ENCODE assay signal across 8 cellular contexts in the genomic region with DNA sequence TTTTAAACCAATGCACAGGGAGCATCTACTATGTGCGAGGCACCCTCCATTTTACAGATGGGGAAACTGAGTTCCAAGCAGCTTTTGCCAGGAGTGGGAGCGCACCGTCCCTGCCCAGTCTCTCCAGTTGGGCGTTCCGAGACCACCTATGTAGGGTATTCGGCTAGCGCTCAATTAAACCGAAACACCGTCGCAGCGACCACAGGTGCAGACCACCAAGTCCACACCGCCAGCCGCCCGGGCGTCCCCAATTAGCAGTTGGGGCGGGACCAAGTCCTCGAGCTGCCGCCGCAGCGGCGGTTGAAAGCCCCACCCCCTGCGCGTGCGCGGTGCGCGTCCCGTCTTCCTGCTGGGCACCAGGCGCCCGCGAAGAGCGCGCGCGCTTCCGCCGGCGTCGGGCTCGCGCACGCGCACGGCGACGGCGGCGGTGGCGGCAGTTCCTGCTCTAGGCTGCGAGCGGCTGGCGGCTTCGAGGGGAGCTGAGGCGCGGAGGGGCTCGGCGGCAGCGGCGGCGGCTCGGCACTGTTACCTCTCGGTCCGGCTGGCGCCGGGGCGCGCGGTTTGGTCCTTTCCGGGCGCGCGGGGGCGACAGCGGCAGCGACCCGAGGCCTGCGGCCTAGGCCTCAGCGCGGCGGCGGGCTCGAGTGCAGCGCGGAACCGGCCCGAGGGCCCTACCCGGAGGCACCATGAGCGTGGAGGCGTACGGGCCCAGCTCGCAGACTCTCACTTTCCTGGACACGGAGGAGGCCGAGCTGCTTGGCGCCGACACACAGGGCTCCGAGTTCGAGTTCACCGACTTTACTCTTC. TPM values are rescaled to one million over a fixed set of nuclear protein-coding genes. Genes with fewer than 3 reads are reported as not detected.
DNase-seq lines count a peak whose midpoint lies in the region; ATAC-seq, FAIRE-seq and TF ChIP-seq lines count a peak whose summit lies in the region.

A gene (plus strand): TSS at position 436 of the 807 bp plus-strand sequence. CDS start 251 bp downstream, at position 687.

- H3K4me3 ChIP-seq in IMR-90 (ENCODE audit: insufficient read depth, low read depth, low read length) = peak within 1 kb of the TSS; percentile 80
- H3K4me3 ChIP-seq in OCI-LY7 (ENCODE audit: low read depth, low read length, poor library complexity, severe bottlenecking) = peak within 1 kb of the TSS; percentile 94
- peak within 1 kb of the TSS; percentile 72 to 86 for H3K4me3 ChIP-seq in mucosa of rectum (ENCODE audit: low read length in 2 of 2)

- H4K91ac ChIP-seq in IMR-90 (ENCODE audit: insufficient read depth, low read depth, low read length) = peak within 1 kb of the TSS; percentile 46

- H4K20me1 ChIP-seq in IMR-90 (ENCODE audit: insufficient read depth, low read length) (peaks cover 49% of the 10 kb centered on the region), OCI-LY7 (ENCODE audit: insufficient read depth, low read length) (peaks cover 34% of the 10 kb centered on the region)

- H3K4me2 ChIP-seq in IMR-90 (ENCODE audit: low read depth, low read length) (peak within 1 kb of the TSS; percentile 96), OCI-LY7 (ENCODE audit: low read length) (peak within 1 kb of the TSS; percentile 99)

- H3K14ac ChIP-seq in IMR-90 (replicated peaks; ENCODE audit: low read depth, low read length) = peak within 1 kb of the TSS; percentile 94

- no peak for FAIRE-seq in D721Med (lab: Jason Lieb, UNC)

- H3K79me2 ChIP-seq in OCI-LY7 (ENCODE audit: insufficient read depth, low read depth, low read length) = peaks cover 45% of the 10 kb centered on the region

- H3K9me1 ChIP-seq in IMR-90 (ENCODE audit: insufficient read depth, low read length) = peaks cover 13% of the 10 kb centered on the region

- peak within 1 kb of the TSS; percentile 39 for H3K56ac ChIP-seq in IMR-90 (ENCODE audit: extremely low read depth, insufficient read depth, low read length)

- H3K79me1 ChIP-seq in IMR-90 (ENCODE audit: low read depth in 1 of 2, low read length in 2 of 2) = peaks cover 0 to 42% of the 10 kb centered on the region in 2 experiments; a peak in 2 of 4 replicates

- no peak for TF ChIP-seq RAD21 in IMR-90 (IDR thresholded peaks at IDR 0.05; ENCODE audit: low read length)

- H2AK5ac ChIP-seq in IMR-90 (ENCODE audit: low read depth, low read length) = peak within 1 kb of the TSS; percentile 92; the same call in 1 of the 2 replicates

- dilution Hi-C loops in IMR-90 (cut with HindIII; ENCODE audit: low sequenced_read_pairs, unreplicated experiment) = no loop called here

- peak within 1 kb of the TSS; percentile 80; the same call in 1 of the 2 replicates for H3K4ac ChIP-seq in IMR-90 (ENCODE audit: low read depth, low read length)

- no peak within 1 kb of the TSS for H2BK20ac ChIP-seq in IMR-90 (ENCODE audit: low read depth, low read length)

- H3K27me3 ChIP-seq in IMR-90 (ENCODE audit: control insufficient read depth, insufficient read depth, low read length) (no peaks in the 10 kb centered on the region), mucosa of rectum (ENCODE audit: control insufficient read depth in 2 of 2, insufficient read depth in 2 of 2, low read length in 2 of 2) (no peaks in the 10 kb centered on the region)

- peak within 1 kb of the TSS; percentile 98 for H2AK9ac ChIP-seq in IMR-90 (replicated peaks; ENCODE audit: low read depth, low read length, poor library complexity)

- POLR2A ChIA-PET in IMR-90 (lab: Charles Lee; ENCODE audit: unreplicated experiment) = no interaction called here
- POLR2A ChIA-PET in OCI-LY7 (lab: Charles Lee) = interaction anchor here (0.6 to 1.4 kb wide), 4 partner anchors 15 to 139 kb away, joined by 3 to 6 read pairs (median 3); no protein-coding TSS in a partner anchor

- 1% methylated on average over 55 of the region's 98 CpGs; no CpG with 5 or more reads in 1 of the 2 experiments for WGBS in IMR-90 (ENCODE audit: extremely low coverage in 2 of 2, insufficient read length in 1 of 2), 2 experiments

- peak within 1 kb of the TSS; percentile 53; the same call in 1 of the 2 replicates for H3K23ac ChIP-seq in IMR-90 (ENCODE audit: low read depth, low read length)

- BruUV-seq in IMR-90 (replicated peaks; lab: Mats Ljungman, UMichigan) (no TSS peak), OCI-LY7 (replicated peaks; lab: Mats Ljungman, UMichigan) (no TSS peak)

- intact Hi-C loops in IMR-90 (cut with micrococcal nuclease) = loop anchor here (5.0 kb wide), 1 partner anchor 244 kb away; a partner anchor contains a TSS
- intact Hi-C loops in OCI-LY7 (cut with micrococcal nuclease; ENCODE audit: unreplicated experiment) = loop anchor here (5.0 to 10.0 kb wide), 3 partner anchors 149 to 407 kb away; a partner anchor contains a TSS

- peak within 1 kb of the TSS; percentile 71 for H2BK5ac ChIP-seq in IMR-90 (ENCODE audit: low read depth, low read length, poor library complexity, severe bottlenecking)

- TF ChIP-seq POLR2A in IMR-90 (IDR thresholded peaks at IDR 0.05; ENCODE audit: low read depth, low read length) (peak; percentile 83), erythroblast (IDR thresholded peaks at IDR 0.05; ENCODE audit: low read length) (peak; percentile 90)

- H2BK15ac ChIP-seq in IMR-90 (ENCODE audit: low read depth, low read length) = no peak within 1 kb of the TSS

- in situ Hi-C loops in IMR-90 (cut with MboI; ENCODE audit: low sequenced_read_pairs) = no loop called here

- no peak within 1 kb of the TSS for H3K18ac ChIP-seq in IMR-90 (ENCODE audit: low read depth, low read length)

- CTCF ChIA-PET in IMR-90 (lab: Yijun Ruan, JAX) = interaction anchor here (0.6 to 0.9 kb wide), 2 partner anchors 43 to 44 kb away, joined by 3 read pairs; no protein-coding TSS in a partner anchor
- CTCF ChIA-PET in OCI-LY7 (lab: Charles Lee; ENCODE audit: unreplicated experiment) = interaction anchor here (0.5 to 1.1 kb wide), 2 partner anchors 12 to 311 kb away, joined by 3 read pairs; no protein-coding TSS in a partner anchor

- peak within 1 kb of the TSS; percentile 99 for H2AFZ ChIP-seq in IMR-90 (replicated peaks; ENCODE audit: low read length, poor library complexity)
- peak within 1 kb of the TSS; percentile 95 for H2AFZ ChIP-seq in OCI-LY7 (ENCODE audit: low read length)

- ATAC-seq in GM21526 (IDR thresholded peaks at IDR 0.05; ENCODE audit: low FRiP score, unreplicated experiment) (peak; percentile 54), IMR-90 (ENCODE audit: low read depth) (peak; percentile 87)

- peak within 1 kb of the TSS; percentile 45; the same call in 1 of the 2 replicates for H4K5ac ChIP-seq in IMR-90 (ENCODE audit: low read depth, low read length)

- peak within 1 kb of the TSS; percentile 96 to 98 for H4K8ac ChIP-seq in IMR-90 (ENCODE audit: low read depth in 2 of 2, low read length in 2 of 2)

- no peaks in the 10 kb centered on the region for H3K9me2 ChIP-seq in OCI-LY7 (ENCODE audit: insufficient read depth, low read length)

- peaks cover 5% of the 10 kb centered on the region for H3K9me3 ChIP-seq in IMR-90 (ENCODE audit: control insufficient read depth, insufficient read depth, low read length)
- H3K9me3 ChIP-seq in OCI-LY7 (ENCODE audit: low read length) = no peaks in the 10 kb centered on the region
- peaks cover 0 to 5% of the 10 kb centered on the region in 2 donors for H3K9me3 ChIP-seq in mucosa of rectum (ENCODE audit: control insufficient read depth in 2 of 2, low read length in 2 of 2)

- H3K4me1 ChIP-seq in IMR-90 (ENCODE audit: control insufficient read depth, insufficient read depth, low read length) (peaks cover 10% of the 10 kb centered on the region), OCI-LY7 (ENCODE audit: insufficient read depth, low read length, poor library complexity, severe bottlenecking) (peaks cover 26% of the 10 kb centered on the region), mucosa of rectum (ENCODE audit: control insufficient read depth in 2 of 2, insufficient read depth in 2 of 2, low read length in 2 of 2) (peaks cover 31 to 33% of the 10 kb centered on the region in 2 donors)

- TF ChIP-seq CTCF in D721Med (IDR thresholded peaks at IDR 0.05; ENCODE audit: insufficient read depth, missing control alignments) (no peak), IMR-90 (conservative IDR thresholded peaks at IDR 0.05; ENCODE audit: low read depth, low read length) (0 out of 2 replicates have a peak, but pooled peaks have one; percentile 9), OCI-LY7 (conservative IDR thresholded peaks at IDR 0.05; ENCODE audit: low read length) (no peak)

- peak; percentile 93 for DNase-seq in D721Med (ENCODE audit: insufficient read length, low spot score)
- peak; percentile 88 for DNase-seq in IMR-90
- DNase-seq in OCI-LY7 (ENCODE audit: low spot score) = peak; percentile 98
- peak; percentile 93 for DNase-seq in activated T-cell treated with anti-CD3 and anti-CD28 coated beads for 4 hours
- peak; percentile 97 to 99 for DNase-seq in erythroblast (lab: John Stamatoyannopoulos, UW)
- DNase-seq in stimulated activated CD8-positive, alpha-beta memory T cell treated with anti-CD3 and anti-CD28 coated beads, Interleukin-4, amount 100 ng/mL, for 48 hours = peak; percentile 97

- peak within 1 kb of the TSS; percentile 81 for H3K27ac ChIP-seq in IMR-90 (ENCODE audit: insufficient read depth, low read length)
- H3K27ac ChIP-seq in OCI-LY7 (ENCODE audit: low read depth, low read length, poor library complexity, severe bottlenecking) = peak within 1 kb of the TSS; percentile 72
- peak within 1 kb of the TSS; percentile 91 to 94 for H3K27ac ChIP-seq in mucosa of rectum (ENCODE audit: low read depth in 2 of 2, low read length in 2 of 2)

- peak within 1 kb of the TSS; percentile 35; the same call in 1 of the 2 replicates for H2BK120ac ChIP-seq in IMR-90 (ENCODE audit: low read depth, low read length)

- H3K36me3 ChIP-seq in IMR-90 (ENCODE audit: control insufficient read depth, insufficient read depth, low read length) = peaks cover 7% of the 10 kb centered on the region
- H3K36me3 ChIP-seq in OCI-LY7 (ENCODE audit: insufficient read depth, low read length) = peaks cover 43% of the 10 kb centered on the region
- H3K36me3 ChIP-seq in mucosa of rectum (ENCODE audit: control insufficient read depth in 2 of 2, insufficient read depth in 2 of 2, low read length in 2 of 2) = peaks cover 0 to 6% of the 10 kb centered on the region in 2 donors

- peak within 1 kb of the TSS; percentile 97 for H3K9ac ChIP-seq in IMR-90 (ENCODE audit: low read depth, low read length)
- H3K9ac ChIP-seq in mucosa of rectum (ENCODE audit: low read depth in 1 of 2, low read length in 2 of 2) = peak within 1 kb of the TSS; percentile 85 to 95

TF ChIP-seq in IMR-90, 13 proteins besides CTCF, POLR2A, EP300 and RAD21:
- TF ChIP-seq CHD1 (IDR thresholded peaks at IDR 0.05; ENCODE audit: low read depth, low read length) = no peak
- no peak for TF ChIP-seq MAFK (IDR thresholded peaks at IDR 0.05; ENCODE audit: low read depth, low read length)
- TF ChIP-seq RCOR1 (IDR thresholded peaks at IDR 0.05; ENCODE audit: insufficient replicate concordance, low read length) = no peak
- no peak for TF ChIP-seq NFE2L2 (IDR thresholded peaks at IDR 0.05; ENCODE audit: low read depth, low read length)

RNA-seq across cellular contexts. Expression of the gene that starts here (rescaled TPM):
- total RNA-seq in IMR-90 (2012; rRNA removed) = 31.2 and 31.4 TPM in 2 replicates
- polyA plus RNA-seq in IMR-90 (2012; rRNA removed) = 39.2 and 50.3 TPM in 2 replicates
- polyA plus RNA-seq in IMR-90 (2012; cell fraction: cytosol; rRNA removed) = 19.9 and 28.2 TPM in 2 replicates
- 76.6 and 116 TPM in 2 replicates for polyA plus RNA-seq in IMR-90 (2012; cell fraction: nucleus; rRNA removed; ENCODE audit: low replicate concordance)
- 65.2 and 77.2 TPM in 2 replicates for total RNA-seq in OCI-LY7 (2014; rRNA removed; shearing (Covaris generic))
- 113 and 122 TPM in 2 replicates for total RNA-seq in OCI-LY7 (2022)

Comparison
In these comparisons a context has a peak if more than half of its experiments do, and no peak if none do; other contexts are left out.
1. Peak in every context shown above with its lines: DNase-seq, ATAC-seq, H3K4me3 ChIP-seq and H3K27ac ChIP-seq.